In genomic region chr15:76336254-76337046, GRCh38 we compare ENCODE assay signal across 8 cellular contexts. TPM values are rescaled to one million over a fixed set of nuclear protein-coding genes. Genes with fewer than 3 reads are reported as not detected.
DNase-seq lines count a peak whose midpoint lies in the region; ATAC-seq and TF ChIP-seq lines count a peak whose summit lies in the region.

TSS of gene ISL2 (plus strand) at chr15:76336773. CDS start at chr15:76336884, 111 bp downstream.

- H3K9ac ChIP-seq in SK-N-SH, result peak within 1 kb of the TSS; percentile 91

- H4K20me1 ChIP-seq in SK-N-SH (ENCODE audit: insufficient read depth), result 0 out of 2 replicates have a peak, but pooled peaks cover 4% of the 10 kb centered on the region

- WGBS in SK-N-SH (ENCODE audit: low lambda C conversion rate), result under 1% methylated on average over 40 of the region's 40 CpGs

- no peak; a peak in 1 of 4 replicates for TF ChIP-seq EP300 in SK-N-SH (IDR thresholded peaks at IDR 0.05; ENCODE audit: borderline replicate concordance in 1 of 2, low read depth in 1 of 2, low read length in 1 of 2)

- TF ChIP-seq RAD21 in SK-N-SH (IDR thresholded peaks at IDR 0.05; ENCODE audit: low read length), result no peak

- peaks cover 4 to 26% of the 10 kb centered on the region in 2 experiments; a peak in 2 of 4 replicates for H3K4me1 ChIP-seq in SK-N-SH (ENCODE audit: control insufficient read depth in 1 of 2, insufficient read depth in 2 of 2, low read depth in 1 of 2, low read length in 1 of 2)

- H3K4me2 ChIP-seq in SK-N-SH, result peak within 1 kb of the TSS; percentile 91

- H3K79me2 ChIP-seq in SK-N-SH (ENCODE audit: insufficient read depth), result peaks cover 22% of the 10 kb centered on the region

- POLR2A ChIA-PET in SK-N-SH (lab: Yijun Ruan, JAX), result interaction anchor here (0.6 to 1.6 kb wide), 9 partner anchors 23 to 528 kb away, joined by 3 to 12 read pairs (median 4); partner anchors contain the start of gene ETFA

- peak; percentile 56 for ATAC-seq in GM19452 (IDR thresholded peaks at IDR 0.05; ENCODE audit: unreplicated experiment)

- H3K36me3 ChIP-seq in SK-N-SH (replicated peaks in 1 of 2; ENCODE audit: control insufficient read depth in 1 of 2, insufficient read depth in 2 of 2, low read length in 1 of 2) (peaks cover 0 to 9% of the 10 kb centered on the region in 2 experiments), brain microvascular endothelial cell (replicated peaks) (no peaks in the 10 kb centered on the region), kidney epithelial cell (ENCODE audit: control insufficient read depth, insufficient read depth, low read length) (no peaks in the 10 kb centered on the region)

- H3K27ac ChIP-seq in SK-N-SH (ENCODE audit: low read depth in 2 of 2, low read length in 1 of 2) (peak within 1 kb of the TSS; percentile 95 to 99), brain microvascular endothelial cell (no peak within 1 kb of the TSS)

- in situ Hi-C loops in brain microvascular endothelial cell (cut with HindIII; ENCODE audit: low pct_ligation_motif_present, low sequenced_read_pairs), result no loop called here

- DNase-seq in CMK (ENCODE audit: low read depth) (peak; percentile 97), HS-27A (ENCODE audit: low read depth) (peak; percentile 84), SK-N-SH (peak; percentile 99), brain microvascular endothelial cell (peak; percentile 59), kidney epithelial cell (ENCODE audit: low read depth) (peak; percentile 23), NCI-H1436 (lab: John Stamatoyannopoulos, UW) (no peak)
- peak; percentile 62 to 70 for DNase-seq in stimulated activated CD4-positive, alpha-beta T cell treated with anti-CD3 and anti-CD28 coated beads, Interleukin-15, amount 100 ng/mL, for 48 hours (ENCODE audit: low read depth in 2 of 2)

- H3K27me3 ChIP-seq in SK-N-SH (ENCODE audit: insufficient read depth) (no peaks in the 10 kb centered on the region), brain microvascular endothelial cell (replicated peaks) (peaks cover 48% of the 10 kb centered on the region), kidney epithelial cell (ENCODE audit: control insufficient read depth, insufficient read depth, low read length) (peaks cover 83% of the 10 kb centered on the region)

- H3F3A ChIP-seq in SK-N-SH (replicated peaks; ENCODE audit: insufficient read depth), result peaks cover 8% of the 10 kb centered on the region

- H3K4me3 ChIP-seq in SK-N-SH (ENCODE audit: low read depth in 2 of 2, low read length in 1 of 2) (peak within 1 kb of the TSS; percentile 54 to 74), brain microvascular endothelial cell (ENCODE audit: low read depth, low read length) (peak within 1 kb of the TSS; percentile 39), kidney epithelial cell (ENCODE audit: low read depth, low read length) (peak within 1 kb of the TSS; percentile 26)

- CTCF ChIA-PET in SK-N-SH (lab: Yijun Ruan, JAX), result interaction anchor here (0.5 to 4.5 kb wide), 7 partner anchors 101 to 1276 kb away, joined by 3 to 29 read pairs (median 4); no protein-coding TSS in a partner anchor

- TF ChIP-seq CTCF in SK-N-SH (IDR thresholded peaks at IDR 0.05) (no peak), brain microvascular endothelial cell (IDR thresholded peaks at IDR 0.05; ENCODE audit: low read depth, low read length, missing control alignments) (no peak), kidney epithelial cell (IDR thresholded peaks at IDR 0.05; ENCODE audit: insufficient read depth, low read length, poor library complexity, severe bottlenecking) (no peak)

- H3K9me3 ChIP-seq in SK-N-SH, result no peaks in the 10 kb centered on the region

- no peaks in the 10 kb centered on the region for H3K9me2 ChIP-seq in SK-N-SH

- peak within 1 kb of the TSS; percentile 89 for H2AFZ ChIP-seq in SK-N-SH (ENCODE audit: low read depth)

TF ChIP-seq in SK-N-SH, 30 proteins besides CTCF, POLR2A, EP300 and RAD21:
- TF ChIP-seq EZH2phosphoT487 (IDR thresholded peaks at IDR 0.05; ENCODE audit: borderline replicate concordance, low read depth) (no peak), USF1 (IDR thresholded peaks at IDR 0.05; ENCODE audit: borderline replicate concordance, low read depth) (no peak), RXRA (IDR thresholded peaks at IDR 0.05; ENCODE audit: borderline replicate concordance, low read depth) (no peak), NFIC (IDR thresholded peaks at IDR 0.05; ENCODE audit: borderline replicate concordance) (no peak), FOXM1 (IDR thresholded peaks at IDR 0.05; ENCODE audit: low read depth) (no peak), TAF1 (IDR thresholded peaks at IDR 0.05; ENCODE audit: borderline replicate concordance, low read depth, low read length) (peak; percentile 70), MXI1 (IDR thresholded peaks at IDR 0.05; ENCODE audit: low read depth, low read length) (0 out of 2 replicates have a peak, but pooled peaks have one; percentile 33), SIN3A (IDR thresholded peaks at IDR 0.05; ENCODE audit: borderline replicate concordance, low read depth, low read length) (peak; percentile 69; the same call in 1 of the 2 replicates), TCF12 (IDR thresholded peaks at IDR 0.05) (peak; percentile 29; the same call in 1 of the 2 replicates), POLR2AphosphoS5 (IDR thresholded peaks at IDR 0.05; ENCODE audit: low read depth, low read length) (peak; percentile 99), RFX5 (IDR thresholded peaks at IDR 0.05; ENCODE audit: low read length) (peak; percentile 68; the same call in 1 of the 2 replicates), MEF2A (IDR thresholded peaks at IDR 0.05; ENCODE audit: borderline replicate concordance, low read depth) (no peak), NRF1 (IDR thresholded peaks at IDR 0.05; ENCODE audit: low read depth, low read length) (no peak)
- TF ChIP-seq, protein P1, sequence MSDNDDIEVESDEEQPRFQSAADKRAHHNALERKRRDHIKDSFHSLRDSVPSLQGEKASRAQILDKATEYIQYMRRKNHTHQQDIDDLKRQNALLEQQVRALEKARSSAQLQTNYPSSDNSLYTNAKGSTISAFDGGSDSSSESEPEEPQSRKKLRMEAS (IDR thresholded peaks at IDR 0.05; ENCODE audit: low read depth), result peak; percentile 79
- TF ChIP-seq, protein P2, sequence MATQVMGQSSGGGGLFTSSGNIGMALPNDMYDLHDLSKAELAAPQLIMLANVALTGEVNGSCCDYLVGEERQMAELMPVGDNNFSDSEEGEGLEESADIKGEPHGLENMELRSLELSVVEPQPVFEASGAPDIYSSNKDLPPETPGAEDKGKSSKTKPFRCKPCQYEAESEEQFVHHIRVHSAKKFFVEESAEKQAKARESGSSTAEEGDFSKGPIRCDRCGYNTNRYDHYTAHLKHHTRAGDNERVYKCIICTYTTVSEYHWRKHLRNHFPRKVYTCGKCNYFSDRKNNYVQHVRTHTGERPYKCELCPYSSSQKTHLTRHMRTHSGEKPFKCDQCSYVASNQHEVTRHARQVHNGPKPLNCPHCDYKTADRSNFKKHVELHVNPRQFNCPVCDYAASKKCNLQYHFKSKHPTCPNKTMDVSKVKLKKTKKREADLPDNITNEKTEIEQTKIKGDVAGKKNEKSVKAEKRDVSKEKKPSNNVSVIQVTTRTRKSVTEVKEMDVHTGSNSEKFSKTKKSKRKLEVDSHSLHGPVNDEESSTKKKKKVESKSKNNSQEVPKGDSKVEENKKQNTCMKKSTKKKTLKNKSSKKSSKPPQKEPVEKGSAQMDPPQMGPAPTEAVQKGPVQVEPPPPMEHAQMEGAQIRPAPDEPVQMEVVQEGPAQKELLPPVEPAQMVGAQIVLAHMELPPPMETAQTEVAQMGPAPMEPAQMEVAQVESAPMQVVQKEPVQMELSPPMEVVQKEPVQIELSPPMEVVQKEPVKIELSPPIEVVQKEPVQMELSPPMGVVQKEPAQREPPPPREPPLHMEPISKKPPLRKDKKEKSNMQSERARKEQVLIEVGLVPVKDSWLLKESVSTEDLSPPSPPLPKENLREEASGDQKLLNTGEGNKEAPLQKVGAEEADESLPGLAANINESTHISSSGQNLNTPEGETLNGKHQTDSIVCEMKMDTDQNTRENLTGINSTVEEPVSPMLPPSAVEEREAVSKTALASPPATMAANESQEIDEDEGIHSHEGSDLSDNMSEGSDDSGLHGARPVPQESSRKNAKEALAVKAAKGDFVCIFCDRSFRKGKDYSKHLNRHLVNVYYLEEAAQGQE (IDR thresholded peaks at IDR 0.05; ENCODE audit: low read depth, low read length), result 0 out of 2 replicates have a peak, but pooled peaks have one; percentile 54
TF ChIP-seq in SK-N-SH: peak in this region for 8.

RNA-seq across cellular contexts. Expression of gene ISL2, which starts in this region (rescaled TPM):
- polyA plus RNA-seq in SK-N-SH (2012; rRNA removed), result 3.5 and 6.0 TPM in 2 replicates
- 2.2 and 3.2 TPM in 2 replicates for polyA plus RNA-seq in SK-N-SH (2012; cell fraction: cytosol; rRNA removed)
- 23.1 and 25.6 TPM in 2 replicates for polyA plus RNA-seq in SK-N-SH (2012; cell fraction: nucleus; rRNA removed)
- 1.8 and 4.8 TPM in 2 replicates for total RNA-seq in kidney epithelial cell
